ENCODE assay signal across 9 cellular contexts in genomic region chr15:40096094-40096876, GRCh38. TPM values are rescaled to one million over a fixed set of nuclear protein-coding genes. Genes with fewer than 3 reads are reported as not detected.
A peak's percentile ranks its signal among the peaks of the same experiment; 100 is the strongest.
DNase-seq lines count a peak whose midpoint lies in the region; ATAC-seq, FAIRE-seq and TF ChIP-seq lines count a peak whose summit lies in the region.
"Had no signal": no experiment of that assay in that cellular context is flagged by ENCODE, and none has a peak within 500 bp of the region (broad histone marks: within the 10 kb centered on the region; RNA-seq: fewer than 3 reads in every experiment).

No MANE protein-coding gene starts in this region.

- peak overlapping the region; percentile 19 to 94 (median 82); a peak in 16 of 22 replicates for H3K27ac ChIP-seq in BLaER1 treated with 17β-estradiol and CSF1 and Interleukin-3, amounts not matched to agents 10 nM and 100 nM
- H3K27ac ChIP-seq in KMS-11 (peak overlapping the region; percentile 99; the same call in 1 of the 2 replicates), kidney (ENCODE audit: low read depth in 2 of 2, low read length in 2 of 2) (no peak overlapping the region)

- no peaks in the 10 kb centered on the region for H3K27me3 ChIP-seq in BLaER1 treated with 17β-estradiol and CSF1 and Interleukin-3, amounts not matched to agents 10 nM and 100 nM
- H3K27me3 ChIP-seq in KMS-11 (ENCODE audit: insufficient read depth, low read depth), result no peaks in the 10 kb centered on the region

- no peak overlapping the region for H2AFZ ChIP-seq in KMS-11 (ENCODE audit: low read depth)

- H3K4me3 ChIP-seq in BLaER1 treated with 17β-estradiol and CSF1 and Interleukin-3, amounts not matched to agents 10 nM and 100 nM, result peak overlapping the region in 1 of 10 experiments; percentile 1; a peak in 1 of 20 replicates
- H3K4me3 ChIP-seq in KMS-11 (IDR thresholded peaks at IDR 0.05; ENCODE audit: insufficient read depth, low read depth, low read length) (no peak overlapping the region), kidney (ENCODE audit: low read length in 2 of 2) (no peak overlapping the region)

- DNase-seq in kidney (peak; percentile 3), NCI-H146 (lab: John Stamatoyannopoulos, UW) (no peak), DMS 273 (lab: John Stamatoyannopoulos, UW; ENCODE audit: unreplicated experiment) (no peak), NCI-H2196 treated with DMSO at 0.1 percent for 48 hours (lab: John Stamatoyannopoulos, UW; ENCODE audit: unreplicated experiment) (no peak), COR-L47 (lab: John Stamatoyannopoulos, UW) (no peak)
- DNase-seq: GF-D8 had no signal

- H3K4me2 ChIP-seq in BLaER1 treated with 17β-estradiol and CSF1 and Interleukin-3, amounts not matched to agents 10 nM and 100 nM, result peak overlapping the region; percentile 90 to 100 (median 98)
- peak overlapping the region; percentile 81 for H3K4me2 ChIP-seq in KMS-11

- intact Hi-C loops in kidney (cut with DNase I), result no loop called here

- peak overlapping the region in 8 of 11 experiments; percentile 0 to 60 (median 8); a peak in 9 of 22 replicates for H3K9ac ChIP-seq in BLaER1 treated with 17β-estradiol and CSF1 and Interleukin-3, amounts not matched to agents 10 nM and 100 nM
- H3K9ac ChIP-seq in KMS-11 (peak overlapping the region; percentile 23; the same call in 1 of the 2 replicates), kidney (ENCODE audit: low read length in 2 of 2) (no peak overlapping the region)

- H4K20me1 ChIP-seq in BLaER1 treated with 17β-estradiol and CSF1 and Interleukin-3, amounts not matched to agents 10 nM and 100 nM, result peaks cover 0 to 91% (median 0%) of the 10 kb centered on the region in 11 experiments; a peak in 4 of 22 replicates
- H4K20me1 ChIP-seq in KMS-11 (ENCODE audit: insufficient read depth), result no peaks in the 10 kb centered on the region

- TF ChIP-seq CTCF in KMS-11 (conservative IDR thresholded peaks at IDR 0.05; ENCODE audit: low read depth, low read length), result no peak
- TF ChIP-seq CTCF in kidney (IDR thresholded peaks at IDR 0.05; ENCODE audit: borderline replicate concordance, extremely low read depth, insufficient read depth), result no peak

- H3K9me3 ChIP-seq in BLaER1 treated with 17β-estradiol and CSF1 and Interleukin-3, amounts not matched to agents 10 nM and 100 nM (replicated peaks in 1 of 11), result no peaks in the 10 kb centered on the region
- H3K9me3 ChIP-seq in kidney (ENCODE audit: control insufficient read depth in 1 of 2, low read length in 2 of 2), result no peaks in the 10 kb centered on the region

- H3K4me1 ChIP-seq in BLaER1 treated with 17β-estradiol and CSF1 and Interleukin-3, amounts not matched to agents 10 nM and 100 nM, result peaks cover 99 to 100% (median 100%) of the 10 kb centered on the region in 10 experiments
- H3K4me1 ChIP-seq in KMS-11 (ENCODE audit: low read depth, poor library complexity, severe bottlenecking) (peaks cover 97% of the 10 kb centered on the region), kidney (ENCODE audit: control insufficient read depth in 1 of 2, insufficient read depth in 1 of 2, low read depth in 1 of 2, low read length in 2 of 2) (peaks cover 78 to 80% of the 10 kb centered on the region in 2 donors)

- FAIRE-seq in kidney (lab: Jason Lieb, UNC), result no peak

- peaks cover under 1 to 91% (median 63%) of the 10 kb centered on the region in 11 experiments; a peak in 20 of 22 replicates for H3K36me3 ChIP-seq in BLaER1 treated with 17β-estradiol and CSF1 and Interleukin-3, amounts not matched to agents 10 nM and 100 nM
- H3K36me3 ChIP-seq in KMS-11 (ENCODE audit: insufficient read depth) (no peaks in the 10 kb centered on the region), kidney (ENCODE audit: control insufficient read depth in 1 of 2, insufficient read depth in 2 of 2, low read length in 2 of 2) (no peaks in the 10 kb centered on the region)

- H3K79me2 ChIP-seq in KMS-11 (ENCODE audit: insufficient read depth, low read depth), result peaks cover 15% of the 10 kb centered on the region; the same call in 1 of the 2 replicates

- ATAC-seq in GM19035 (IDR thresholded peaks at IDR 0.05; ENCODE audit: unreplicated experiment), result peak; percentile 42

RNA-seq across cellular contexts. Expression of gene BMF, which starts 12.4 kb away (rescaled TPM):
- total RNA-seq in kidney, result 19.7 TPM
- 3.6 TPM for polyA plus RNA-seq in kidney (ENCODE audit: insufficient read depth, low read depth, low replicate concordance)

RNA-seq across cellular contexts. Expression of gene SRP14, which starts 57.3 kb away (rescaled TPM):
- total RNA-seq in kidney, result 190 TPM
- polyA plus RNA-seq in kidney (ENCODE audit: insufficient read depth, low read depth, low replicate concordance), result 867 TPM

Comparison
In these comparisons a context has a peak if more than half of its experiments do, and no peak if none do; other contexts are left out.
1. H3K27ac ChIP-seq: peak in BLaER1 treated with 17β-estradiol and CSF1 and Interleukin-3, amounts not matched to agents 10 nM and 100 nM (11 of 11) and KMS-11 (single experiment); none in kidney (0 of 2).
2. H3K9ac ChIP-seq: peak in BLaER1 treated with 17β-estradiol and CSF1 and Interleukin-3, amounts not matched to agents 10 nM and 100 nM (8 of 11) and KMS-11 (single experiment); none in kidney (0 of 2).